Comparison of ENCODE assay signal across 8 cellular contexts in genomic region chr12:120116443-120116791, GRCh38. TPM values are rescaled to one million over a fixed set of nuclear protein-coding genes. Genes with fewer than 3 reads are reported as not detected.
DNase-seq lines count a peak whose midpoint lies in the region; ATAC-seq lines count a peak whose summit lies in the region.

TSS of gene RAB35 (minus strand) at chr12:120116753. CDS start at chr12:120116650, 103 bp downstream.

- H3K9me3 Mint-ChIP-seq in activated CD4-positive, alpha-beta T cell treated with anti-CD3 and anti-CD28 coated beads for 36 hours (ENCODE audit: low read depth) = no peaks in the 10 kb centered on the region
- H3K9me3 Mint-ChIP-seq in activated CD4-positive, alpha-beta memory T cell treated with anti-CD3 and anti-CD28 coated beads for 36 hours = no peaks in the 10 kb centered on the region

- CTCF ChIA-PET in activated CD4-positive, alpha-beta T cell treated with anti-CD3 and anti-CD28 coated beads for 36 hours (lab: Charles Lee) = interaction anchor here (1.0 to 2.3 kb wide), 6 partner anchors 10 to 112 kb away, joined by 3 to 14 read pairs (median 5); partner anchors contain the start of gene RPLP0
- CTCF ChIA-PET in activated CD4-positive, alpha-beta memory T cell treated with anti-CD3 and anti-CD28 coated beads for 36 hours (lab: Charles Lee) = interaction anchor here (1.1 to 4.0 kb wide), 3 partner anchors 29 to 127 kb away, joined by 7 to 18 read pairs (median 16); partner anchors contain the start of genes BICDL1 and RPLP0

- H3K27me3 Mint-ChIP-seq in activated CD4-positive, alpha-beta T cell treated with anti-CD3 and anti-CD28 coated beads for 36 hours = no peaks in the 10 kb centered on the region
- H3K27me3 Mint-ChIP-seq in activated CD4-positive, alpha-beta memory T cell treated with anti-CD3 and anti-CD28 coated beads for 36 hours = no peaks in the 10 kb centered on the region

- intact Hi-C loops in activated CD4-positive, alpha-beta T cell treated with anti-CD3 and anti-CD28 coated beads for 36 hours (cut with DNase I, micrococcal nuclease) = loop anchor here (1.0 to 5.0 kb wide), 12 partner anchors 29 to 1739 kb away; partner anchors contain the start of genes RNU4-1 (in 2 of the 2), RPLP0 (in 2 of the 2), BICDL1 (in 1 of the 2) and CIT (in 1 of the 2)
- intact Hi-C loops in activated CD4-positive, alpha-beta memory T cell treated with anti-CD3 and anti-CD28 coated beads for 36 hours (cut with micrococcal nuclease) = loop anchor here (1.0 to 5.0 kb wide), 2 partner anchors 146 to 322 kb away; partner anchors contain the start of gene COX6A1
- intact Hi-C loops in cardiac septum (cut with DNase I) = loop anchor here (10.0 kb wide), 1 partner anchor 148 kb away; the partner anchor contains the start of gene PXN

- peaks cover 74% of the 10 kb centered on the region for H3K4me1 Mint-ChIP-seq in activated CD4-positive, alpha-beta T cell treated with anti-CD3 and anti-CD28 coated beads for 36 hours
- H3K4me1 Mint-ChIP-seq in activated CD4-positive, alpha-beta memory T cell treated with anti-CD3 and anti-CD28 coated beads for 36 hours (ENCODE audit: low read depth) = peaks cover 65% of the 10 kb centered on the region

- H3K27ac Mint-ChIP-seq in activated CD4-positive, alpha-beta T cell treated with anti-CD3 and anti-CD28 coated beads for 36 hours = peak within 1 kb of the TSS; percentile 95
- H3K27ac Mint-ChIP-seq in activated CD4-positive, alpha-beta memory T cell treated with anti-CD3 and anti-CD28 coated beads for 36 hours = peak within 1 kb of the TSS; percentile 90

- no peak for ATAC-seq in activated CD4-positive, alpha-beta T cell treated with anti-CD3 and anti-CD28 coated beads for 36 hours
- no peak for ATAC-seq in GM21529 (IDR thresholded peaks at IDR 0.05; ENCODE audit: unreplicated experiment)

- POLR2A ChIA-PET in activated CD4-positive, alpha-beta T cell treated with anti-CD3 and anti-CD28 coated beads for 36 hours (lab: Charles Lee) = interaction anchor here (1.0 to 7.4 kb wide), 9 partner anchors 10 to 176 kb away, joined by 3 to 88 read pairs (median 14); partner anchors contain the start of genes BICDL1, RNU4-1, RNU4-2 and RPLP0
- POLR2A ChIA-PET in activated CD4-positive, alpha-beta memory T cell treated with anti-CD3 and anti-CD28 coated beads for 36 hours (lab: Charles Lee) = interaction anchor here (1.1 to 10.6 kb wide), 12 partner anchors 11 to 175 kb away, joined by 3 to 131 read pairs (median 10); partner anchors contain the start of genes BICDL1, RNU4-2 and RPLP0

- no peak for DNase-seq in activated CD4-positive, alpha-beta T cell treated with anti-CD3 and anti-CD28 coated beads for 36 hours
- DNase-seq in activated CD4-positive, alpha-beta T cell treated with anti-CD3 and anti-CD28 coated beads for 4 hours = no peak
- no peak for DNase-seq in activated CD4-positive, alpha-beta memory T cell treated with anti-CD3 and anti-CD28 coated beads for 36 hours
- no peak for DNase-seq in cardiac septum (ENCODE audit: low spot score)
- no peak for DNase-seq in pulmonary artery endothelial cell (ENCODE audit: low read depth, low spot score)
- no peak for DNase-seq in DMS153 treated with DMSO at 0.1 percent for 48 hours (lab: John Stamatoyannopoulos, UW; ENCODE audit: unreplicated experiment)
- no peak for DNase-seq in NK-92 (lab: John Stamatoyannopoulos, UW; ENCODE audit: unreplicated experiment)

- peaks cover 34% of the 10 kb centered on the region for H3K36me3 Mint-ChIP-seq in activated CD4-positive, alpha-beta T cell treated with anti-CD3 and anti-CD28 coated beads for 36 hours (ENCODE audit: low read depth)
- peaks cover 30% of the 10 kb centered on the region for H3K36me3 Mint-ChIP-seq in activated CD4-positive, alpha-beta memory T cell treated with anti-CD3 and anti-CD28 coated beads for 36 hours

- H3K4me3 Mint-ChIP-seq in activated CD4-positive, alpha-beta T cell treated with anti-CD3 and anti-CD28 coated beads for 36 hours = peak within 1 kb of the TSS; percentile 92
- H3K4me3 Mint-ChIP-seq in activated CD4-positive, alpha-beta memory T cell treated with anti-CD3 and anti-CD28 coated beads for 36 hours = peak within 1 kb of the TSS; percentile 92

RNA-seq across cellular contexts. Expression of gene RAB35, which starts in this region (rescaled TPM):
- 10 to 100 TPM; 58.4 to 63.2 TPM for total RNA-seq in activated CD4-positive, alpha-beta T cell treated with anti-CD3 and anti-CD28 coated beads for 36 hours
- total RNA-seq in activated CD4-positive, alpha-beta memory T cell treated with anti-CD3 and anti-CD28 coated beads for 36 hours = 10 to 100 TPM; 62.1 to 66.4 TPM
- total RNA-seq in cardiac septum (33.0 TPM), pulmonary artery endothelial cell (52.7 and 57.8 TPM in 2 replicates)
